In genomic region chr1:214076004-214076320, GRCh38 we compare ENCODE assay signal across 22 cellular contexts.
"Had no signal": no experiment of that assay in that cellular context is flagged by ENCODE, and none has a peak within 500 bp of the region (broad histone marks: within the 10 kb centered on the region; RNA-seq: fewer than 3 reads in every experiment).

No MANE protein-coding gene starts in this region.

- H3K27me3 Mint-ChIP-seq: activated CD4-positive, alpha-beta T cell treated with anti-CD3 and anti-CD28 coated beads, Interleukin-2, amount 10 ng/mL, durations not matched to agents 24 days and 14 days; activated CD8-positive, alpha-beta memory T cell treated with anti-CD3 and anti-CD28 coated beads, Interleukin-2, amount 10 ng/mL, durations not matched to agents 7 days and 5 days had no signal

- ATAC-seq: activated CD8-positive, alpha-beta memory T cell treated with anti-CD3 and anti-CD28 coated beads, Interleukin-2, amount 10 ng/mL, durations not matched to agents 7 days and 5 days; PC-3 had no signal

- H3K4me3 Mint-ChIP-seq: activated B cell treated with CpG ODN at 0.5 μM for 24 hours; activated CD4-positive, alpha-beta T cell treated with anti-CD3 and anti-CD28 coated beads, Interleukin-2, amount 10 ng/mL, durations not matched to agents 24 days and 14 days; activated CD8-positive, alpha-beta memory T cell treated with anti-CD3 and anti-CD28 coated beads, Interleukin-2, amount 10 ng/mL, durations not matched to agents 7 days and 5 days; activated naive CD8-positive, alpha-beta T cell; activated T-cell treated with anti-CD3 and anti-CD28 coated beads, Interleukin-2, amount 50 U/mL, for 24 hours; activated T-helper 1 cell treated with anti-CD3 and anti-CD28 coated beads, Interleukin-12 subunit alpha, Interleukin-12 subunit beta, Interleukin-2, Interleukin-4 antibody, amounts not matched to agents 30 ng/mL and 10 ng/mL and 1 ng/mL, durations not matched to agents 14 hours and 24 hours and 36 hours; T-helper 1 cell treated with Interleukin-12 subunit alpha and Interleukin-12 subunit beta and Interleukin-4 antibody, amounts not matched to agents 30 μg/mL and 1 μg/mL, for 36 hours had no signal

- H3K27ac Mint-ChIP-seq: activated B cell treated with CpG ODN at 0.5 μM for 24 hours; activated CD4-positive, alpha-beta T cell treated with anti-CD3 and anti-CD28 coated beads, Interleukin-2, amount 10 ng/mL, durations not matched to agents 24 days and 14 days; activated CD8-positive, alpha-beta memory T cell treated with anti-CD3 and anti-CD28 coated beads, Interleukin-2, amount 10 ng/mL, durations not matched to agents 7 days and 5 days; activated naive CD8-positive, alpha-beta T cell; activated T-cell treated with anti-CD3 and anti-CD28 coated beads, Interleukin-2, amount 50 U/mL, for 24 hours; activated T-helper 1 cell treated with anti-CD3 and anti-CD28 coated beads, Interleukin-12 subunit alpha, Interleukin-12 subunit beta, Interleukin-2, Interleukin-4 antibody, amounts not matched to agents 30 ng/mL and 10 ng/mL and 1 ng/mL, durations not matched to agents 14 hours and 24 hours and 36 hours; T-helper 1 cell treated with Interleukin-12 subunit alpha and Interleukin-12 subunit beta and Interleukin-4 antibody, amounts not matched to agents 30 μg/mL and 1 μg/mL, for 36 hours had no signal

- H3K36me3 Mint-ChIP-seq: activated CD8-positive, alpha-beta memory T cell treated with anti-CD3 and anti-CD28 coated beads, Interleukin-2, amount 10 ng/mL, durations not matched to agents 7 days and 5 days; brain had no signal

- H3K4me1 Mint-ChIP-seq: activated B cell treated with CpG ODN at 0.5 μM for 24 hours; activated CD4-positive, alpha-beta T cell treated with anti-CD3 and anti-CD28 coated beads, Interleukin-2, amount 10 ng/mL, durations not matched to agents 24 days and 14 days; activated CD8-positive, alpha-beta memory T cell treated with anti-CD3 and anti-CD28 coated beads, Interleukin-2, amount 10 ng/mL, durations not matched to agents 7 days and 5 days had no signal

- DNase-seq: activated B cell treated with CpG ODN at 0.5 μM for 24 hours; activated CD4-positive, alpha-beta T cell treated with anti-CD3 and anti-CD28 coated beads for 1 hour; activated CD4-positive, alpha-beta T cell treated with anti-CD3 and anti-CD28 coated beads, Interleukin-2, amount 10 ng/mL, durations not matched to agents 24 days and 14 days; activated CD4-positive, alpha-beta T cell treated with anti-CD3 and anti-CD28 coated beads, Interleukin-2, amount 50 U/mL, for 48 hours; activated CD8-positive, alpha-beta memory T cell treated with anti-CD3 and anti-CD28 coated beads, Interleukin-2, amount 10 ng/mL, durations not matched to agents 7 days and 5 days; activated effector memory CD4-positive, alpha-beta T cell treated with Interleukin-2 at 50 U/mL for 16 hours; activated naive CD4-positive, alpha-beta T cell; activated T-cell treated with anti-CD3 and anti-CD28 coated beads, Interleukin-2, amount 50 U/mL, for 24 hours; Karpas-422; MM.1S; NCI-H1436; NCI-H187; NCI-H2227 treated with DMSO at 0.1 percent for 48 hours; NCI-H524 treated with DMSO at 0.1 percent for 48 hours; NCI-H748 treated with DMSO at 0.1 percent for 48 hours; PC-3; SHP77; T-helper 9 cell had no signal

- H3K9me3 Mint-ChIP-seq: activated B cell treated with CpG ODN at 0.5 μM for 24 hours; activated CD4-positive, alpha-beta T cell treated with anti-CD3 and anti-CD28 coated beads, Interleukin-2, amount 10 ng/mL, durations not matched to agents 24 days and 14 days; activated T-cell treated with anti-CD3 and anti-CD28 coated beads, Interleukin-2, amount 50 U/mL, for 24 hours; activated T-helper 1 cell treated with anti-CD3 and anti-CD28 coated beads, Interleukin-12 subunit alpha, Interleukin-12 subunit beta, Interleukin-2, Interleukin-4 antibody, amounts not matched to agents 30 ng/mL and 10 ng/mL and 1 ng/mL, durations not matched to agents 14 hours and 24 hours and 36 hours; T-helper 1 cell treated with Interleukin-12 subunit alpha and Interleukin-12 subunit beta and Interleukin-4 antibody, amounts not matched to agents 30 μg/mL and 1 μg/mL, for 36 hours had no signal
